Comparison of ENCODE assay signal across 8 cellular contexts in the genomic region with DNA sequence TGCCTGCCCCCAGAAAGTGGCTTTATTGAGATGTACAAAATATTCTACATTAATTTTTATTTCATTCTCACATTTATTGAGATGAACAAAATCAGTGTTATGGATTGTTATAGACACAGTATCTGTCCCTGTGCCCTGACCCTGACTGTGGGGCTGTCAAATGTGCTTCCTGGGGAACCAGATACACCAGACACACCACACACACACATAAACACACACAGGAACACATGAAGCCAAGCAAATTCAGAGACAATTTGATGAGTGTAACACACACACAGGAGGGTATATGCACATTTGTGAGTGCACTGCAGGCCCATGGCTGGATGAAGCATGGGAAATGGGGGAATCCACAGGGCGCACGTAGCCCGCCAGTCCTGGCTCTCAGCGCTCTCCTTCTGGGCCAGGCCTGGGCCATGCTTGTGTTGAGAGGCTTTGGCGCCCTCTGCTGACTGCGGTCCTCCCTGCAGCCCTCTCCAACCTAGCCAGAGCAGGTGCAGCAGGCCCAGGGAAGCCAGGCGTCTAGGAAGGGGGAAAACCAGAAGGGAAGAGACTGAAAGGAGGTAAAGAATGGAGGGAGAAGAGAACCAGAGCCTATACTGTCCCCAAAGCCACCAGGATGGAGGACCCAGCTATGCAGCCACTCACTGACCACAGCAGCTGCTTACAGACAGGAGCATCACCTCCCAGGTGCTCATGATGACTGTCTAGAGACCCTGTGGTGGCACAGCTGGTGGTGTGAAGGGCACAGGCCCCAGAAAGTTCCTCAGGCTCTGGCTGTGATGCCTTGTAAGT. TPM values are rescaled to one million over a fixed set of nuclear protein-coding genes. Genes with fewer than 3 reads are reported as not detected.
DNase-seq lines count a peak whose midpoint lies in the region; ATAC-seq and TF ChIP-seq lines count a peak whose summit lies in the region.

No MANE protein-coding gene starts in this region.

- H3K9ac ChIP-seq in neural progenitor cell = no peak overlapping the region

- peak; percentile 85 for DNase-seq in DMS 273 (lab: John Stamatoyannopoulos, UW; ENCODE audit: unreplicated experiment)
- DNase-seq in DMS 273 treated with DMSO at 0.1 percent for 48 hours (lab: John Stamatoyannopoulos, UW) = no peak
- DNase-seq in HPDE6-E6E7 (ENCODE audit: extremely low spot score) = peak; percentile 80
- DNase-seq in Panc1 (ENCODE audit: low read depth, low spot score) = no peak
- DNase-seq in activated T-cell treated with anti-CD3 and anti-CD28 coated beads, Interleukin-2, amount 50 U/mL, for 48 hours = peak; percentile 87 to 90
- DNase-seq in fibroblast of mammary gland (ENCODE audit: low read depth) = peak; percentile 70
- DNase-seq in neural progenitor cell (ENCODE audit: low spot score) = peak; percentile 90
- DNase-seq in stomach = peak; percentile 90

- no peaks in the 10 kb centered on the region for H3K79me2 ChIP-seq in neural progenitor cell (ENCODE audit: low read depth)

- H3K36me3 Mint-ChIP-seq in neural progenitor cell = no peaks in the 10 kb centered on the region

- no TSS peak for BruUV-seq in Panc1 (replicated peaks; lab: Mats Ljungman, UMichigan)

- H3K4me2 ChIP-seq in neural progenitor cell = no peak overlapping the region

- H2AFZ ChIP-seq in neural progenitor cell (replicated peaks) = no peak overlapping the region

- POLR2A ChIA-PET in Panc1 (lab: Charles Lee) = interaction anchor here (0.6 kb wide), 1 partner anchor 1220 kb away, joined by 9 read pairs; no protein-coding TSS in a partner anchor

- intact Hi-C loops in Panc1 (cut with micrococcal nuclease; ENCODE audit: unreplicated experiment) (loop anchor here (2.0 kb wide), 1 partner anchor 33 kb away; no protein-coding TSS in a partner anchor), stomach (cut with DNase I; ENCODE audit: low total_unique reads) (no loop called here)

- TF ChIP-seq CTCF in Panc1 (IDR thresholded peaks at IDR 0.05) = peak; percentile 95
- peak; percentile 91 for TF ChIP-seq CTCF in fibroblast of mammary gland (conservative IDR thresholded peaks at IDR 0.05; ENCODE audit: control insufficient read depth, insufficient read depth, low read depth, low read length)
- peak; percentile 90 for TF ChIP-seq CTCF in neural progenitor cell (IDR thresholded peaks at IDR 0.05)
- TF ChIP-seq CTCF in stomach (IDR thresholded peaks at IDR 0.05) = peak in 5 of 7 experiments; percentile 83 to 91 (median 88)

- H3K4me3 Mint-ChIP-seq in neural progenitor cell = peak overlapping the region; percentile 42

- H3K9me3 Mint-ChIP-seq in neural progenitor cell = no peaks in the 10 kb centered on the region

- no peaks in the 10 kb centered on the region for H4K20me1 ChIP-seq in neural progenitor cell (ENCODE audit: low read depth)

- H3K36me3 ChIP-seq in Panc1 (ENCODE audit: control insufficient read depth, insufficient read depth, low read length) (no peaks in the 10 kb centered on the region), neural progenitor cell (no peaks in the 10 kb centered on the region), stomach (no peaks in the 10 kb centered on the region)

- no peak overlapping the region for H3K27ac Mint-ChIP-seq in neural progenitor cell

- no peaks in the 10 kb centered on the region for H3K9me3 ChIP-seq in Panc1 (ENCODE audit: control insufficient read depth, insufficient read depth, low read depth, low read length)
- H3K9me3 ChIP-seq in neural progenitor cell (ENCODE audit: low read depth) = no peaks in the 10 kb centered on the region
- no peaks in the 10 kb centered on the region for H3K9me3 ChIP-seq in stomach

- WGBS in stomach, 5 donors = 3 to 15% (median 11%) methylated on average over 6 to 7 of the region's 7 CpGs

- H3K4me1 ChIP-seq in Panc1 (ENCODE audit: control insufficient read depth, insufficient read depth, low read length) = no peaks in the 10 kb centered on the region
- H3K4me1 ChIP-seq in neural progenitor cell = no peaks in the 10 kb centered on the region
- H3K4me1 ChIP-seq in stomach = peaks cover 0 to 16% (median 2%) of the 10 kb centered on the region in 4 donors

- H3K27ac ChIP-seq in Panc1 (ENCODE audit: low read length) (no peak overlapping the region), neural progenitor cell (no peak overlapping the region), stomach (no peak overlapping the region)

- CTCF ChIA-PET in Panc1 (lab: Charles Lee) = interaction anchor here (4.0 kb wide), 1 partner anchor 34 kb away, joined by 18 read pairs; a partner anchor contains a TSS

- H3K27me3 ChIP-seq in Panc1 (ENCODE audit: control insufficient read depth, insufficient read depth, low read length) (no peaks in the 10 kb centered on the region; the same call in 1 of the 2 replicates), neural progenitor cell (no peaks in the 10 kb centered on the region), stomach (no peaks in the 10 kb centered on the region)

- H3F3A ChIP-seq in neural progenitor cell (ENCODE audit: low read depth) = peaks cover 3% of the 10 kb centered on the region

- H3K4me1 Mint-ChIP-seq in neural progenitor cell = peaks cover 11% of the 10 kb centered on the region

- H3K4me3 ChIP-seq in Panc1 (ENCODE audit: low read depth in 2 of 2, low read length in 2 of 2) (no peak overlapping the region), fibroblast of mammary gland (ENCODE audit: control insufficient read depth, low read depth, low read length) (no peak overlapping the region), neural progenitor cell (no peak overlapping the region), stomach (no peak overlapping the region)

- TF ChIP-seq POLR2A in stomach (IDR thresholded peaks at IDR 0.05) = no peak

- TF ChIP-seq EP300 in stomach (IDR thresholded peaks at IDR 0.05) = no peak

- in situ Hi-C loops in Panc1 (cut with HindIII; ENCODE audit: low pct_unique_long_range_greater_than_20kb, low sequenced_read_pairs) = no loop called here

- peak; percentile 100 for ATAC-seq in Panc1

- peaks cover 12% of the 10 kb centered on the region for H3K27me3 Mint-ChIP-seq in neural progenitor cell (ENCODE audit: insufficient read depth, low read depth)

RNA-seq across cellular contexts. Expression of a gene that starts 18.0 kb away (rescaled TPM):
- total RNA-seq in Panc1 (2021; ENCODE audit: unreplicated experiment) = 18.6 TPM
- polyA plus RNA-seq in Panc1 (2012; ENCODE audit: insufficient read length) = 30.5 TPM
- 5.3 and 28.1 TPM in 2 replicates for total RNA-seq in neural progenitor cell (ENCODE audit: low replicate concordance)
- total RNA-seq in stomach = 10 to 100 TPM in 4 of 5 donors, 1 to 10 TPM in 1; 6.2 to 48.4 (median 36.8) TPM
- polyA plus RNA-seq in stomach = 10 to 100 TPM in 2 of 3 donors, 1 to 10 TPM in 1; 5.2 to 25.8 (median 12.5) TPM

RNA-seq across cellular contexts. Expression of a gene that starts 34.9 kb away (rescaled TPM):
- total RNA-seq in Panc1 (2021; ENCODE audit: unreplicated experiment) (not detected), neural progenitor cell (ENCODE audit: low replicate concordance) (not detected in 2 replicates), stomach (not detected)
- polyA plus RNA-seq in Panc1 (2012; ENCODE audit: insufficient read length) = not detected
- polyA plus RNA-seq in stomach = not detected

Comparison
In these comparisons a context has a peak if more than half of its experiments do, and no peak if none do; other contexts are left out.
1. DNase-seq: peak in DMS 273 (single experiment), HPDE6-E6E7 (single experiment), activated T-cell treated with anti-CD3 and anti-CD28 coated beads, Interleukin-2, amount 50 U/mL, for 48 hours (2 of 2), fibroblast of mammary gland (single experiment), neural progenitor cell (single experiment) and stomach (single experiment); none in DMS 273 treated with DMSO at 0.1 percent for 48 hours (single experiment) and Panc1 (single experiment).
2. Peak in every context shown above with its lines, with median percentiles within 50 percentile points of each other: CTCF ChIP-seq.